15 cellular contexts compared by ENCODE assay signal in genomic region chr1:51170342-51170741, GRCh38.
DNase-seq lines count a peak whose midpoint lies in the region; ATAC-seq, FAIRE-seq and TF ChIP-seq lines count a peak whose summit lies in the region.
"Had no signal": no experiment of that assay in that cellular context is flagged by ENCODE, and none has a peak within 500 bp of the region (broad histone marks: within the 10 kb centered on the region; RNA-seq: fewer than 3 reads in every experiment).

No MANE protein-coding gene starts in this region.

- 0% methylated on average over 1 of the region's 1 CpG for WGBS in K562 (ENCODE audit: insufficient coverage, low coverage, missing lambda C conversion rate)

- no peaks in the 10 kb centered on the region for H3K9me1 ChIP-seq in K562 (ENCODE audit: control insufficient read depth, insufficient read depth, low read length)

- H2AFZ ChIP-seq in K562 (ENCODE audit: low read depth, low read length) (no peak overlapping the region), GM23338 (no peak overlapping the region), MM.1S (ENCODE audit: low read length) (no peak overlapping the region)
- H2AFZ ChIP-seq: hepatocyte had no signal

- H3K27me3 ChIP-seq in K562 (ENCODE audit: control insufficient read depth in 2 of 2, insufficient read depth in 2 of 2, low read length in 2 of 2) (peaks cover 14 to 24% of the 10 kb centered on the region in 2 experiments; a peak in 3 of 5 replicates), GM23338 (ENCODE audit: insufficient read depth) (no peaks in the 10 kb centered on the region), MM.1S (replicated peaks; ENCODE audit: insufficient read depth, low read length) (no peaks in the 10 kb centered on the region)
- H3K27me3 ChIP-seq: body of pancreas, hepatocyte had no signal

- H3K9ac ChIP-seq in K562 (ENCODE audit: insufficient read depth in 1 of 2, low read depth in 2 of 2, low read length in 2 of 2): no peak overlapping the region
- no peak overlapping the region for H3K9ac ChIP-seq in MM.1S (ENCODE audit: low read length)

- no peak for TF ChIP-seq CTCF in K562 (IDR thresholded peaks at IDR 0.05 in 2 of 3, conservative IDR thresholded peaks at IDR 0.05 in 1 of 3; ENCODE audit: insufficient read depth in 2 of 3, low read depth in 1 of 3, low read length in 3 of 3)
- no peak for TF ChIP-seq CTCF in GM23338 (conservative IDR thresholded peaks at IDR 0.05; ENCODE audit: low read depth in 2 of 2)
- no peak for TF ChIP-seq CTCF in MM.1S (IDR thresholded peaks at IDR 0.05; ENCODE audit: low read length)

- H3K4me2 ChIP-seq in K562 (ENCODE audit: insufficient read depth, low read length) (no peak overlapping the region), GM23338 (no peak overlapping the region), MM.1S (ENCODE audit: low read depth, low read length) (no peak overlapping the region)
- H3K4me2 ChIP-seq: hepatocyte had no signal

- in situ Hi-C loops in K562 (cut with MboI): no loop called here

- H3K4me3 ChIP-seq in K562 (no peak overlapping the region), GM23338 (no peak overlapping the region), MM.1S (ENCODE audit: low read length) (no peak overlapping the region)
- H3K4me3 ChIP-seq: body of pancreas, hepatocyte had no signal

- H3K9me2 ChIP-seq in GM23338 (ENCODE audit: insufficient read depth): no peaks in the 10 kb centered on the region
- H3K9me2 ChIP-seq in MM.1S (replicated peaks; ENCODE audit: insufficient read depth, low read length): no peaks in the 10 kb centered on the region

- CTCF ChIA-PET in K562 (lab: Yijun Ruan, JAX; ENCODE audit: low intra/inter-chr PET ratio): no interaction called here

- H4K20me1 ChIP-seq in K562 (replicated peaks; ENCODE audit: control insufficient read depth, insufficient read depth, low read length): no peaks in the 10 kb centered on the region
- no peaks in the 10 kb centered on the region for H4K20me1 ChIP-seq in GM23338 (replicated peaks; ENCODE audit: insufficient read depth)
- H4K20me1 ChIP-seq in MM.1S (ENCODE audit: insufficient read depth, low read length): no peaks in the 10 kb centered on the region

- no peaks in the 10 kb centered on the region for H3K9me3 ChIP-seq in K562 (replicated peaks; ENCODE audit: control insufficient read depth, insufficient read depth, low read depth, low read length)
- H3K9me3 ChIP-seq in MM.1S (replicated peaks; ENCODE audit: insufficient read depth, low read length): no peaks in the 10 kb centered on the region
- H3K9me3 ChIP-seq: body of pancreas had no signal

- no peaks in the 10 kb centered on the region for H3K9me3 Mint-ChIP-seq in GM23338
- H3K9me3 Mint-ChIP-seq: activated CD4-positive, alpha-beta memory T cell treated with anti-CD3 and anti-CD28 coated beads for 36 hours had no signal

- no peak for TF ChIP-seq RAD21 in K562 (CRISPR knock-in tag; conservative IDR thresholded peaks at IDR 0.05 in 1 of 2, IDR thresholded peaks at IDR 0.05 in 1 of 2)

- H3K36me3 Mint-ChIP-seq in GM23338 (ENCODE audit: low read depth): no peaks in the 10 kb centered on the region
- H3K36me3 Mint-ChIP-seq: activated CD4-positive, alpha-beta memory T cell treated with anti-CD3 and anti-CD28 coated beads for 36 hours had no signal

- H3K4me1 ChIP-seq in K562 (replicated peaks in 1 of 2; ENCODE audit: control insufficient read depth in 2 of 2, insufficient read depth in 2 of 2, low read length in 2 of 2) (no peaks in the 10 kb centered on the region), GM23338 (ENCODE audit: insufficient read depth) (no peaks in the 10 kb centered on the region), MM.1S (ENCODE audit: low read length) (peaks cover 8% of the 10 kb centered on the region; the same call in 1 of the 2 replicates)
- H3K4me1 ChIP-seq: body of pancreas had no signal

- H3K36me3 ChIP-seq in K562 (ENCODE audit: control insufficient read depth, insufficient read depth, low read length) (no peaks in the 10 kb centered on the region), GM23338 (ENCODE audit: insufficient read depth) (no peaks in the 10 kb centered on the region), MM.1S (replicated peaks; ENCODE audit: insufficient read depth, low read length) (no peaks in the 10 kb centered on the region)

- H3K27me3 Mint-ChIP-seq in GM23338 (ENCODE audit: insufficient read depth, low read depth, poor library complexity): no peaks in the 10 kb centered on the region

- BruUV-seq in K562 (replicated peaks; lab: Mats Ljungman, UMichigan): no TSS peak

- H3K79me2 ChIP-seq in K562 (ENCODE audit: control insufficient read depth, insufficient read depth, low read length) (no peaks in the 10 kb centered on the region), GM23338 (replicated peaks; ENCODE audit: insufficient read depth) (no peaks in the 10 kb centered on the region), MM.1S (ENCODE audit: low read length) (no peaks in the 10 kb centered on the region)
- H3K79me2 ChIP-seq: hepatocyte had no signal

- DNase-seq in NCI-H1694 treated with DMSO at 0.1 percent for 48 hours (lab: John Stamatoyannopoulos, UW) (peak; percentile 6), NCI-H1694 (lab: John Stamatoyannopoulos, UW) (no peak), NCI-H226 (peak; percentile 39), K562 (ENCODE audit: extremely low read depth in 1 of 4, low spot score in 3 of 4) (no peak), non-pigmented ciliary epithelial cell (ENCODE audit: low read depth) (peak; percentile 8), GM23338 (ENCODE audit: low spot score) (no peak), MM.1S (no peak)
- DNase-seq: activated CD4-positive, alpha-beta memory T cell treated with anti-CD3 and anti-CD28 coated beads for 36 hours; activated effector memory CD4-positive, alpha-beta T cell treated with anti-CD3 and anti-CD28 coated beads, Interleukin-2, amount 50 U/mL, for 16 hours; body of pancreas; NCI-H187 treated with DMSO at 0.1 percent for 48 hours; T-helper 9 cell had no signal

- TF ChIP-seq EP300 in K562 (IDR thresholded peaks at IDR 0.05; ENCODE audit: low read length): no peak

- FAIRE-seq in K562 (lab: Jason Lieb, UNC): no peak

- no peak overlapping the region for H3K27ac ChIP-seq in K562 (ENCODE audit: extremely low read depth, low read depth, low read length)
- no peak overlapping the region for H3K27ac ChIP-seq in GM23338 (ENCODE audit: low read depth)
- no peak overlapping the region for H3K27ac ChIP-seq in MM.1S (ENCODE audit: low read length)
- H3K27ac ChIP-seq: 22Rv1, body of pancreas, hepatocyte had no signal

- H3F3A ChIP-seq in GM23338 (replicated peaks; ENCODE audit: low read depth) (no peaks in the 10 kb centered on the region), MM.1S (ENCODE audit: insufficient read depth, low read length) (no peaks in the 10 kb centered on the region)

- H3K4me1 Mint-ChIP-seq in GM23338: no peaks in the 10 kb centered on the region

- ATAC-seq in K562 (no peak), HG03342 (IDR thresholded peaks at IDR 0.05; ENCODE audit: unreplicated experiment) (no peak), GM23338 (no peak)
- ATAC-seq: body of pancreas had no signal

- no peak overlapping the region for H3K4me3 Mint-ChIP-seq in GM23338
- H3K4me3 Mint-ChIP-seq: activated CD4-positive, alpha-beta memory T cell treated with anti-CD3 and anti-CD28 coated beads for 36 hours had no signal

- POLR2A ChIA-PET in K562 (lab: Yijun Ruan, JAX): no interaction called here

- intact Hi-C loops in K562 (cut with micrococcal nuclease): no loop called here

- no peak for TF ChIP-seq POLR2A in K562 (conservative IDR thresholded peaks at IDR 0.05)

- H3K27ac Mint-ChIP-seq in GM23338: no peak overlapping the region
- H3K27ac Mint-ChIP-seq: activated CD4-positive, alpha-beta memory T cell treated with anti-CD3 and anti-CD28 coated beads for 36 hours had no signal

TF ChIP-seq in K562, 482 proteins besides CTCF, POLR2A, EP300 and RAD21 (continues in another document):
- TF ChIP-seq HNRNPL (IDR thresholded peaks at IDR 0.05; ENCODE audit: low read depth, low read length): no peak
- TF ChIP-seq CEBPG (CRISPR knock-in tag; IDR thresholded peaks at IDR 0.05): no peak
- TF ChIP-seq CEBPG (tag; conservative IDR thresholded peaks at IDR 0.05 in 1 of 2, IDR thresholded peaks at IDR 0.05 in 1 of 2): peak; percentile 57 to 97; a peak in 3 of 4 replicates
- TF ChIP-seq FIP1L1 (IDR thresholded peaks at IDR 0.05; ENCODE audit: low read depth, low read length, poor library complexity, severe bottlenecking): no peak
- no peak for TF ChIP-seq ZNF212 (CRISPR knock-in tag; IDR thresholded peaks at IDR 0.05)
- peak; percentile 72 for TF ChIP-seq ATF3 (IDR thresholded peaks at IDR 0.05)
- no peak for TF ChIP-seq ATF3 (CRISPR knock-in tag; conservative IDR thresholded peaks at IDR 0.05)
- no peak for TF ChIP-seq RB1 (IDR thresholded peaks at IDR 0.05; ENCODE audit: low read depth)
- TF ChIP-seq HLTF (IDR thresholded peaks at IDR 0.05): no peak

TF ChIP-seq in GM23338, 12 proteins besides CTCF, POLR2A, EP300 and RAD21:
- TF ChIP-seq EZH2 (IDR thresholded peaks at IDR 0.05; ENCODE audit: low read depth, unreplicated experiment) (no peak), CREB1 (CRISPR knock-in tag; IDR thresholded peaks at IDR 0.05; ENCODE audit: low read depth) (no peak), NANOG (IDR thresholded peaks at IDR 0.05; ENCODE audit: borderline replicate concordance) (no peak)

Comparison
In these comparisons a context has a peak if more than half of its experiments do, and no peak if none do; other contexts are left out.
1. DNase-seq: peak in NCI-H1694 treated with DMSO at 0.1 percent for 48 hours (single experiment), NCI-H226 (single experiment) and non-pigmented ciliary epithelial cell (single experiment); none in NCI-H1694 (single experiment), K562 (0 of 4), GM23338 (single experiment) and MM.1S (single experiment).